20 cellular contexts compared by ENCODE assay signal in genomic region chr2:216648105-216648504, GRCh38. TPM values are rescaled to one million over a fixed set of nuclear protein-coding genes. Genes with fewer than 3 reads are reported as not detected.
DNase-seq lines count a peak whose midpoint lies in the region; FAIRE-seq and TF ChIP-seq lines count a peak whose summit lies in the region.
"Had no signal": no experiment of that assay in that cellular context is flagged by ENCODE, and none has a peak within 500 bp of the region (broad histone marks: within the 10 kb centered on the region; RNA-seq: fewer than 3 reads in every experiment).

No MANE protein-coding gene starts in this region.

- no peak for TF ChIP-seq POLR2A in breast epithelium (IDR thresholded peaks at IDR 0.05)

- no peak overlapping the region for H4K8ac ChIP-seq in mesenchymal stem cell (ENCODE audit: low read length)

- H3K79me1 ChIP-seq in mesenchymal stem cell (replicated peaks; ENCODE audit: low read length, poor library complexity, severe bottlenecking) = peaks cover 18% of the 10 kb centered on the region

- H2BK12ac ChIP-seq in mesenchymal stem cell (ENCODE audit: low read length in 2 of 2) = no peak overlapping the region

- H3K9ac ChIP-seq in mammary epithelial cell (ENCODE audit: insufficient read depth, low read length) (no peak overlapping the region), mesenchymal stem cell (ENCODE audit: low read length) (no peak overlapping the region)

- H3K27me3 Mint-ChIP-seq in MCF 10A (ENCODE audit: insufficient read depth, unreplicated experiment) = no peaks in the 10 kb centered on the region

- DNase-seq in MCF 10A (ENCODE audit: unreplicated experiment) = peak; percentile 89
- no peak for DNase-seq in breast epithelium (ENCODE audit: low spot score in 2 of 2)
- peak; percentile 50 for DNase-seq in mammary epithelial cell
- DNase-seq in mesenchymal stem cell = peak; percentile 54
- no peak for DNase-seq in NCI-H226
- DNase-seq in occipital lobe (lab: John Stamatoyannopoulos, UW) = no peak
- DNase-seq in SW480 (ENCODE audit: low spot score) = no peak
- DNase-seq in D721Med (ENCODE audit: insufficient read length, low spot score) = no peak
- DNase-seq: 8988T; activated CD8-positive, alpha-beta memory T cell treated with anti-CD3 and anti-CD28 coated beads, Interleukin-2, amount 10 ng/mL, durations not matched to agents 7 days and 5 days; activated naive CD4-positive, alpha-beta T cell treated with Interleukin-2 at 50 U/mL for 16 hours; caudate nucleus; CD8-positive, alpha-beta T cell; head of caudate nucleus; midbrain; NCI-H774; stimulated activated naive CD8-positive, alpha-beta T cell treated with anti-CD3 and anti-CD28 coated beads, Interleukin-15, Interleukin-2, amounts not matched to agents 100 U/mL and 50 U/mL, for 24 hours; T-helper 17 cell had no signal

- no peaks in the 10 kb centered on the region for H3K36me3 ChIP-seq in breast epithelium
- H3K36me3 ChIP-seq in mammary epithelial cell (ENCODE audit: insufficient read depth, low read length) = no peaks in the 10 kb centered on the region
- H3K36me3 ChIP-seq in mesenchymal stem cell (ENCODE audit: control insufficient read depth in 1 of 2, insufficient read depth in 2 of 2, low read depth in 1 of 2, low read length in 2 of 2) = peaks cover 0 to 6% of the 10 kb centered on the region in 2 experiments

- no peak overlapping the region for H3K23ac ChIP-seq in mesenchymal stem cell (ENCODE audit: low read length in 2 of 2)

- no peak overlapping the region for H3K27ac ChIP-seq in breast epithelium
- H3K27ac ChIP-seq in mammary epithelial cell (ENCODE audit: insufficient read depth, low read depth, low read length) = no peak overlapping the region
- no peak overlapping the region for H3K27ac ChIP-seq in mesenchymal stem cell (ENCODE audit: low read length, poor library complexity, severe bottlenecking)
- H3K27ac ChIP-seq: skin epidermis had no signal

- dilution Hi-C loops in mammary epithelial cell (cut with HindIII; ENCODE audit: low sequenced_read_pairs) = no loop called here

- H3K9me3 Mint-ChIP-seq in MCF 10A (ENCODE audit: unreplicated experiment) = no peaks in the 10 kb centered on the region
- H3K9me3 Mint-ChIP-seq: CD8-positive, alpha-beta T cell had no signal

- intact Hi-C loops in MCF 10A (cut with micrococcal nuclease) (no loop called here), breast epithelium (cut with DNase I; ENCODE audit: low total_unique reads) (no loop called here), mammary epithelial cell (cut with micrococcal nuclease) (no loop called here)

- CTCF ChIA-PET in MCF 10A (lab: Yijun Ruan, JAX) (interaction anchor here (1.9 to 27.0 kb wide), 2 partner anchors 18 to 127 kb away, joined by 10 to 673 read pairs; no protein-coding TSS in a partner anchor), mammary epithelial cell (lab: Charles Lee; ENCODE audit: low non-redundant PET) (no interaction called here)

- H3K27me3 ChIP-seq in breast epithelium = no peaks in the 10 kb centered on the region
- H3K27me3 ChIP-seq in mammary epithelial cell (ENCODE audit: insufficient read depth, low read length) = no peaks in the 10 kb centered on the region
- H3K27me3 ChIP-seq in mesenchymal stem cell (ENCODE audit: control insufficient read depth in 1 of 2, insufficient read depth in 1 of 2, low read length in 2 of 2) = peaks cover 0 to 38% of the 10 kb centered on the region in 2 experiments

- H3K4me1 ChIP-seq in breast epithelium = peaks cover 0 to 7% of the 10 kb centered on the region in 2 donors
- H3K4me1 ChIP-seq in mammary epithelial cell (ENCODE audit: insufficient read depth, low read length) = peaks cover 27% of the 10 kb centered on the region
- peaks cover 16% of the 10 kb centered on the region for H3K4me1 ChIP-seq in mesenchymal stem cell (ENCODE audit: control insufficient read depth, insufficient read depth, low read depth, low read length)

- no peak overlapping the region for H2BK5ac ChIP-seq in mesenchymal stem cell (ENCODE audit: low read depth, low read length, poor library complexity, severe bottlenecking)

- H3K4me2 ChIP-seq in mammary epithelial cell (ENCODE audit: insufficient read depth, low read depth, low read length) (no peak overlapping the region), mesenchymal stem cell (ENCODE audit: low read length, poor library complexity, severe bottlenecking) (no peak overlapping the region)

- no peak overlapping the region for H2AK5ac ChIP-seq in mesenchymal stem cell (ENCODE audit: low read length, severe bottlenecking)

- H4K20me1 ChIP-seq in mammary epithelial cell (ENCODE audit: insufficient read depth, low read length) = no peaks in the 10 kb centered on the region

- H3K36me3 Mint-ChIP-seq in MCF 10A (ENCODE audit: insufficient read depth, unreplicated experiment) = no peaks in the 10 kb centered on the region
- H3K36me3 Mint-ChIP-seq: activated CD8-positive, alpha-beta memory T cell treated with anti-CD3 and anti-CD28 coated beads, Interleukin-2, amount 10 ng/mL, durations not matched to agents 7 days and 5 days; CD8-positive, alpha-beta T cell had no signal

- H3K4me3 ChIP-seq in breast epithelium (no peak overlapping the region), mammary epithelial cell (replicated peaks in 1 of 3; ENCODE audit: insufficient read depth in 1 of 3, low read depth in 2 of 3, low read length in 3 of 3) (no peak overlapping the region), mesenchymal stem cell (ENCODE audit: insufficient read depth in 1 of 2, low read depth in 1 of 2, low read length in 2 of 2) (no peak overlapping the region)
- H3K4me3 ChIP-seq: skin epidermis had no signal

- H3K27ac Mint-ChIP-seq in MCF 10A (ENCODE audit: low read depth, unreplicated experiment) = no peak overlapping the region
- H3K27ac Mint-ChIP-seq: activated CD8-positive, alpha-beta memory T cell treated with anti-CD3 and anti-CD28 coated beads, Interleukin-2, amount 10 ng/mL, durations not matched to agents 7 days and 5 days; CD8-positive, alpha-beta T cell; T-helper 17 cell had no signal

- H3K18ac ChIP-seq in mesenchymal stem cell (ENCODE audit: low read depth in 1 of 2, low read length in 2 of 2) = peak overlapping the region in 1 of 2 experiments; percentile 1

- no peak overlapping the region for H4K91ac ChIP-seq in mesenchymal stem cell (ENCODE audit: low read length)

- FAIRE-seq in D721Med (lab: Jason Lieb, UNC) = no peak
- FAIRE-seq: keratinocyte had no signal

- no peak overlapping the region for H2BK120ac ChIP-seq in mesenchymal stem cell (ENCODE audit: low read depth, low read length)

- H3K14ac ChIP-seq in mesenchymal stem cell (ENCODE audit: low read length in 2 of 2) = peak overlapping the region in 1 of 2 experiments; percentile 18

- in situ Hi-C loops in mammary epithelial cell (cut with MboI; ENCODE audit: low sequenced_read_pairs in 2 of 2) = no loop called here

- H2AFZ ChIP-seq in mammary epithelial cell (ENCODE audit: low read depth, low read length) = no peak overlapping the region
- no peak overlapping the region for H2AFZ ChIP-seq in mesenchymal stem cell (ENCODE audit: low read depth, low read length)

- H3K4me1 Mint-ChIP-seq in MCF 10A (ENCODE audit: insufficient read depth, unreplicated experiment) = peaks cover 33% of the 10 kb centered on the region
- H3K4me1 Mint-ChIP-seq: activated CD8-positive, alpha-beta memory T cell treated with anti-CD3 and anti-CD28 coated beads, Interleukin-2, amount 10 ng/mL, durations not matched to agents 7 days and 5 days; T-helper 17 cell had no signal

- H3K79me2 ChIP-seq in mammary epithelial cell (ENCODE audit: insufficient read depth, low read length) = peaks cover 88% of the 10 kb centered on the region

- no peak overlapping the region for H3K4ac ChIP-seq in mesenchymal stem cell (ENCODE audit: low read depth in 1 of 2, low read length in 2 of 2)

- H2BK15ac ChIP-seq in mesenchymal stem cell (ENCODE audit: low read depth, poor library complexity, severe bottlenecking) = no peak overlapping the region

- H3K9me3 ChIP-seq in breast epithelium (no peaks in the 10 kb centered on the region), mammary epithelial cell (replicated peaks; ENCODE audit: insufficient read depth, low read length) (no peaks in the 10 kb centered on the region), mesenchymal stem cell (ENCODE audit: control insufficient read depth, low read length) (no peaks in the 10 kb centered on the region)

- 85% methylated on average over 3 of the region's 3 CpGs for WGBS in mammary epithelial cell (ENCODE audit: low coverage, missing lambda C conversion rate)
- 84% methylated on average over 3 of the region's 3 CpGs for WGBS in mesenchymal stem cell

- POLR2A ChIA-PET in MCF 10A (lab: Yijun Ruan, JAX) = interaction anchor here (0.8 to 1.0 kb wide), 2 partner anchors 11 to 32 kb away, joined by 3 read pairs; no protein-coding TSS in a partner anchor

- no peak for TF ChIP-seq CTCF in MCF 10A (IDR thresholded peaks at IDR 0.05; ENCODE audit: unreplicated experiment)
- TF ChIP-seq CTCF in breast epithelium (IDR thresholded peaks at IDR 0.05) = no peak
- no peak for TF ChIP-seq CTCF in mammary epithelial cell (conservative IDR thresholded peaks at IDR 0.05 in 1 of 2, IDR thresholded peaks at IDR 0.05 in 1 of 2; ENCODE audit: extremely low read depth in 1 of 2, insufficient read depth in 1 of 2, low read depth in 1 of 2, low read length in 2 of 2)
- TF ChIP-seq CTCF in D721Med (IDR thresholded peaks at IDR 0.05; ENCODE audit: insufficient read depth, missing control alignments) = no peak

- no TSS peak for BruUV-seq in MCF 10A (replicated peaks; lab: Mats Ljungman, UMichigan)
- BruUV-seq in mammary epithelial cell (replicated peaks; lab: Mats Ljungman, UMichigan) = no TSS peak

- no peak overlapping the region for H3K4me3 Mint-ChIP-seq in MCF 10A (ENCODE audit: unreplicated experiment)
- H3K4me3 Mint-ChIP-seq: activated CD8-positive, alpha-beta memory T cell treated with anti-CD3 and anti-CD28 coated beads, Interleukin-2, amount 10 ng/mL, durations not matched to agents 7 days and 5 days; CD8-positive, alpha-beta T cell; T-helper 17 cell had no signal

RNA-seq across cellular contexts. Expression of gene IGFBP2, which starts 14.9 kb away (rescaled TPM):
- total RNA-seq in MCF 10A (2022) (18.3 and 32.0 TPM in 2 replicates), breast epithelium (100 to 1,000 TPM in 2 of 3 donors, 10 to 100 TPM in 1; 16.0 to 131 (median 115) TPM), mammary epithelial cell (1,000 to 10,000 TPM in 1 of 2 donors, 100 to 1,000 TPM in 1; 782 to 1,729 TPM), occipital lobe (213 TPM)
- polyA plus RNA-seq in mammary epithelial cell = 501 TPM
- 221 TPM for polyA minus RNA-seq in mammary epithelial cell
- polyA plus RNA-seq in mesenchymal stem cell (2013, experiment 1 of 2) = 285 TPM
- polyA plus RNA-seq in mesenchymal stem cell (2013, experiment 2 of 2) = 282 TPM

RNA-seq across cellular contexts. Expression of gene IGFBP5, which starts 47.2 kb away (rescaled TPM):
- total RNA-seq in MCF 10A (2022) (not detected in 2 replicates), breast epithelium (1,000 to 10,000 TPM in 1 of 3 donors, 100 to 1,000 TPM in 2; 161 to 1,107 (median 177) TPM), mammary epithelial cell (100 to 1,000 TPM in 1 of 2 donors, under 1 TPM in 1; 0.07 to 266 TPM), occipital lobe (17.2 TPM)
- polyA plus RNA-seq in mammary epithelial cell = 0.11 TPM
- polyA minus RNA-seq in mammary epithelial cell = not detected
- polyA plus RNA-seq in mesenchymal stem cell (2013, experiment 1 of 2) = 440 TPM
- 419 TPM for polyA plus RNA-seq in mesenchymal stem cell (2013, experiment 2 of 2)
- total RNA-seq: CD8-positive, alpha-beta T cell; T-helper 17 cell had no signal

Comparison
In these comparisons a context has a peak if more than half of its experiments do, and no peak if none do; other contexts are left out.
1. DNase-seq: peak in MCF 10A (single experiment), mammary epithelial cell (single experiment) and mesenchymal stem cell (single experiment); none in breast epithelium (0 of 2), NCI-H226 (single experiment), occipital lobe (single experiment), SW480 (single experiment) and D721Med (single experiment).